In genomic region chr22:46100401-46101105, GRCh38 we compare ENCODE assay signal across 1 cellular context.
TF ChIP-seq lines count a peak whose summit lies in the region.

No MANE protein-coding gene starts in this region.

TF ChIP-seq in SK-N-SH treated with all-trans-retinoic acid at 6 μM for 48 hours, 23 proteins besides CTCF, POLR2A, EP300 and RAD21 (continued from another document):
- TF ChIP-seq ZC3H10 (CRISPR knock-in tag; IDR thresholded peaks at IDR 0.05) (no peak), ZFP3 (CRISPR knock-in tag; IDR thresholded peaks at IDR 0.05) (no peak), ESRRG (CRISPR knock-in tag; IDR thresholded peaks at IDR 0.05) (no peak), RARB (CRISPR knock-in tag; IDR thresholded peaks at IDR 0.05) (no peak), PPARA (CRISPR knock-in tag; IDR thresholded peaks at IDR 0.05; ENCODE audit: borderline replicate concordance) (no peak), GLIS3 (CRISPR knock-in tag; IDR thresholded peaks at IDR 0.05) (no peak), TCF4 (CRISPR knock-in tag; IDR thresholded peaks at IDR 0.05; ENCODE audit: borderline replicate concordance) (no peak)
TF ChIP-seq in SK-N-SH treated with all-trans-retinoic acid at 6 μM for 48 hours: peak in this region for 0.
